14 cellular contexts compared by ENCODE assay signal in the genomic region with DNA sequence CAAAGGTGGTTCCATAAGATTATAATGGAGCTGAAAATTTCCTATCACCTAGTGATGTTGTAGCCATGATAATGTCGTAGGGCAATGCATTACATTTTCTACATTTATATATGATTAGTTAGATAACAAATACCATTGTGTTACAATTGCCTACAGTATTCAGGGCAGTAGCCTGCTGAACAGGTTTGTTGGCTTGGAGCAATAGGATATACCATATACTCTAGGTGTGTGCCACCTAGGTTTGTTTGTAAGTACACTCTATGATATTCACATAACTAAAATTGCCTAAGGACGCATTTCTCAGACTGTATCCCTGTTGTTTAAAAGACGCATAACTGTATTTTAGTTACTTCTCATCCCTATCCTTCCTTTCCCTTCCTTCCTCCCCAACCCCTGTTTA.
"Had no signal": no experiment of that assay in that cellular context is flagged by ENCODE, and none has a peak within 500 bp of the region (broad histone marks: within the 10 kb centered on the region; RNA-seq: fewer than 3 reads in every experiment).

No MANE protein-coding gene starts in this region.

- H3K9me3 Mint-ChIP-seq: activated CD8-positive, alpha-beta T cell treated with anti-CD3 and anti-CD28 coated beads for 36 hours; activated naive CD8-positive, alpha-beta T cell treated with anti-CD3 and anti-CD28 coated beads, Interleukin-2, amount 50 U/mL, for 24 hours; activated T-cell treated with anti-CD3 and anti-CD28 coated beads, Interleukin-2, amount 50 U/mL, for 72 hours; endodermal cell; naive B cell had no signal

- H3K36me3 ChIP-seq: lower lobe of right lung had no signal

- H3K4me3 Mint-ChIP-seq: activated naive CD8-positive, alpha-beta T cell treated with anti-CD3 and anti-CD28 coated beads, Interleukin-2, amount 50 U/mL, for 24 hours had no signal

- DNase-seq: activated CD4-positive, alpha-beta T cell treated with anti-CD3 and anti-CD28 coated beads for 4 hours; activated CD8-positive, alpha-beta memory T cell treated with anti-CD3 and anti-CD28 coated beads, Interleukin-2, amount 50 U/mL, for 4 hours; activated CD8-positive, alpha-beta T cell treated with anti-CD3 and anti-CD28 coated beads for 36 hours; activated naive CD8-positive, alpha-beta T cell treated with anti-CD3 and anti-CD28 coated beads, Interleukin-2, amount 50 U/mL, for 24 hours; activated T-cell treated with anti-CD3 and anti-CD28 coated beads, Interleukin-2, amount 50 U/mL, for 72 hours; central memory CD4-positive, alpha-beta T cell; endodermal cell; lower lobe of right lung; midbrain; naive B cell; stimulated activated CD4-positive, alpha-beta T cell treated with anti-CD3 and anti-CD28 coated beads, Interleukin-4, amount 100 ng/mL, for 4 hours; T1000; tibial artery had no signal

- H3K9me3 ChIP-seq: esophagus muscularis mucosa, lower lobe of right lung, tibial artery had no signal

- H3K27ac ChIP-seq: lower lobe of right lung, tibial artery had no signal

- H3K27ac Mint-ChIP-seq: activated CD8-positive, alpha-beta T cell treated with anti-CD3 and anti-CD28 coated beads for 36 hours; activated naive CD8-positive, alpha-beta T cell treated with anti-CD3 and anti-CD28 coated beads, Interleukin-2, amount 50 U/mL, for 24 hours; activated T-cell treated with anti-CD3 and anti-CD28 coated beads, Interleukin-2, amount 50 U/mL, for 72 hours; endodermal cell had no signal

- H3K27me3 Mint-ChIP-seq: activated CD8-positive, alpha-beta T cell treated with anti-CD3 and anti-CD28 coated beads for 36 hours; activated naive CD8-positive, alpha-beta T cell treated with anti-CD3 and anti-CD28 coated beads, Interleukin-2, amount 50 U/mL, for 24 hours had no signal

- H3K36me3 Mint-ChIP-seq: naive B cell had no signal

- H3K27me3 ChIP-seq: esophagus muscularis mucosa, tibial artery had no signal
